Comparison of ENCODE assay signal across 1 cellular context in the genomic region with DNA sequence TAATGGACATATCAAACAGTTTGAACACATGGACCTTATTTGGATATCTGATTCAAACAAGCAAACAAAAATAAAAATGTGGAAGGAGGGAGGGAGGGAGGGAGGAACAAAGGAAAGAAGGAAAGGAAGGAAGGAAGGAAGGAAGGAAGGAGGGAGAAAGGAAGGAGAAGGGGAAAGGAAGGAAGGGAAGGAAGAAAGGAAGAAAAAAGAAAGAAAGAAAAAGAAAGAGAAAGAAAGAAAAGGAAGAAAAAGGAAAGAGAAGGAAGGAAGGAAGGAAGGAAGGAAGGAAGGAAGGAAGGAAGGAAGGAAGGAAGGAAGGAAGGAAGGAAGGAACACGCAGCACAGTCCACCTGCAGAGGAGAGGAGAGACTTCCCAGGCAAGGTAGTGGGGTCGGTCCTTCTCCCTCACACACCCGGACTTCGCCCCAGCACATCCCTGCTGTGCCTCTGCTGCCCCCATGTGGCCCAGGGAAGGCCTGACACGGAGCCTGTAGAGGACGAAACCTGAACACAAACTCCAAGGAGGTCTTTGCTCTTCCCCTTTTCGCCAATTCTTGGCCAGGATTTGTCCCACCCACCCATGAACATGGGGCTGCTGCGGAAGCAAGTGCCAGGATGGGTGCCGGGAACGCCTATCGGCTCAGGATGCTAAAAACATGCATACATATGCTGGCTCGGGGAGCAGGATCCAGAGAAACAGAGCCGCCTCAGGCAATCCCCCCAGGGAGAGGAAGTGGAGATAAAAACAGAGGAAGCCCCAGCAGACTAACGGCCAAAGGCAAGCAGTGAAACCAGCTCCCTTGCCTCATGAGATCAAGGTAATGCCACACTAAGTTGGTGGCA.
A peak's percentile ranks its signal among the peaks of the same experiment; 100 is the strongest.
TF ChIP-seq lines count a peak whose summit lies in the region.

No MANE protein-coding gene starts in this region.

TF ChIP-seq in GM12878, 131 proteins besides CTCF, POLR2A, EP300 and RAD21 (continued from another document and continues in another):
- TF ChIP-seq, protein P1, sequence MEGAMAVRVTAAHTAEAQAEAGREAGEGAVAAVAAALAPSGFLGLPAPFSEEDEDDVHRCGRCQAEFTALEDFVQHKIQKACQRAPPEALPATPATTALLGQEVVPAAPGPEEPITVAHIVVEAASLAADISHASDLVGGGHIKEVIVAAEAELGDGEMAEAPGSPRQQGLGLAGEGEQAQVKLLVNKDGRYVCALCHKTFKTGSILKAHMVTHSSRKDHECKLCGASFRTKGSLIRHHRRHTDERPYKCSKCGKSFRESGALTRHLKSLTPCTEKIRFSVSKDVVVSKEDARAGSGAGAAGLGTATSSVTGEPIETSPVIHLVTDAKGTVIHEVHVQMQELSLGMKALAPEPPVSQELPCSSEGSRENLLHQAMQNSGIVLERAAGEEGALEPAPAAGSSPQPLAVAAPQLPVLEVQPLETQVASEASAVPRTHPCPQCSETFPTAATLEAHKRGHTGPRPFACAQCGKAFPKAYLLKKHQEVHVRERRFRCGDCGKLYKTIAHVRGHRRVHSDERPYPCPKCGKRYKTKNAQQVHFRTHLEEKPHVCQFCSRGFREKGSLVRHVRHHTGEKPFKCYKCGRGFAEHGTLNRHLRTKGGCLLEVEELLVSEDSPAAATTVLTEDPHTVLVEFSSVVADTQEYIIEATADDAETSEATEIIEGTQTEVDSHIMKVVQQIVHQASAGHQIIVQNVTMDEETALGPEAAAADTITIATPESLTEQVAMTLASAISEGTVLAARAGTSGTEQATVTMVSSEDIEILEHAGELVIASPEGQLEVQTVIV (IDR thresholded peaks at IDR 0.05; ENCODE audit: borderline replicate concordance, partially characterized antibody): no peak
- TF ChIP-seq, protein P2, sequence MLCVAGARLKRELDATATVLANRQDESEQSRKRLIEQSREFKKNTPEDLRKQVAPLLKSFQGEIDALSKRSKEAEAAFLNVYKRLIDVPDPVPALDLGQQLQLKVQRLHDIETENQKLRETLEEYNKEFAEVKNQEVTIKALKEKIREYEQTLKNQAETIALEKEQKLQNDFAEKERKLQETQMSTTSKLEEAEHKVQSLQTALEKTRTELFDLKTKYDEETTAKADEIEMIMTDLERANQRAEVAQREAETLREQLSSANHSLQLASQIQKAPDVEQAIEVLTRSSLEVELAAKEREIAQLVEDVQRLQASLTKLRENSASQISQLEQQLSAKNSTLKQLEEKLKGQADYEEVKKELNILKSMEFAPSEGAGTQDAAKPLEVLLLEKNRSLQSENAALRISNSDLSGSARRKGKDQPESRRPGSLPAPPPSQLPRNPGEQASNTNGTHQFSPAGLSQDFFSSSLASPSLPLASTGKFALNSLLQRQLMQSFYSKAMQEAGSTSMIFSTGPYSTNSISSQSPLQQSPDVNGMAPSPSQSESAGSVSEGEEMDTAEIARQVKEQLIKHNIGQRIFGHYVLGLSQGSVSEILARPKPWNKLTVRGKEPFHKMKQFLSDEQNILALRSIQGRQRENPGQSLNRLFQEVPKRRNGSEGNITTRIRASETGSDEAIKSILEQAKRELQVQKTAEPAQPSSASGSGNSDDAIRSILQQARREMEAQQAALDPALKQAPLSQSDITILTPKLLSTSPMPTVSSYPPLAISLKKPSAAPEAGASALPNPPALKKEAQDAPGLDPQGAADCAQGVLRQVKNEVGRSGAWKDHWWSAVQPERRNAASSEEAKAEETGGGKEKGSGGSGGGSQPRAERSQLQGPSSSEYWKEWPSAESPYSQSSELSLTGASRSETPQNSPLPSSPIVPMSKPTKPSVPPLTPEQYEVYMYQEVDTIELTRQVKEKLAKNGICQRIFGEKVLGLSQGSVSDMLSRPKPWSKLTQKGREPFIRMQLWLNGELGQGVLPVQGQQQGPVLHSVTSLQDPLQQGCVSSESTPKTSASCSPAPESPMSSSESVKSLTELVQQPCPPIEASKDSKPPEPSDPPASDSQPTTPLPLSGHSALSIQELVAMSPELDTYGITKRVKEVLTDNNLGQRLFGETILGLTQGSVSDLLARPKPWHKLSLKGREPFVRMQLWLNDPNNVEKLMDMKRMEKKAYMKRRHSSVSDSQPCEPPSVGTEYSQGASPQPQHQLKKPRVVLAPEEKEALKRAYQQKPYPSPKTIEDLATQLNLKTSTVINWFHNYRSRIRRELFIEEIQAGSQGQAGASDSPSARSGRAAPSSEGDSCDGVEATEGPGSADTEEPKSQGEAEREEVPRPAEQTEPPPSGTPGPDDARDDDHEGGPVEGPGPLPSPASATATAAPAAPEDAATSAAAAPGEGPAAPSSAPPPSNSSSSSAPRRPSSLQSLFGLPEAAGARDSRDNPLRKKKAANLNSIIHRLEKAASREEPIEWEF (IDR thresholded peaks at IDR 0.05; ENCODE audit: insufficient replicate concordance, low read depth, low read length): no peak
- no peak for TF ChIP-seq SUPT20H (IDR thresholded peaks at IDR 0.05; ENCODE audit: borderline replicate concordance, control insufficient read depth, low read depth, low read length)
- TF ChIP-seq, protein P3, sequence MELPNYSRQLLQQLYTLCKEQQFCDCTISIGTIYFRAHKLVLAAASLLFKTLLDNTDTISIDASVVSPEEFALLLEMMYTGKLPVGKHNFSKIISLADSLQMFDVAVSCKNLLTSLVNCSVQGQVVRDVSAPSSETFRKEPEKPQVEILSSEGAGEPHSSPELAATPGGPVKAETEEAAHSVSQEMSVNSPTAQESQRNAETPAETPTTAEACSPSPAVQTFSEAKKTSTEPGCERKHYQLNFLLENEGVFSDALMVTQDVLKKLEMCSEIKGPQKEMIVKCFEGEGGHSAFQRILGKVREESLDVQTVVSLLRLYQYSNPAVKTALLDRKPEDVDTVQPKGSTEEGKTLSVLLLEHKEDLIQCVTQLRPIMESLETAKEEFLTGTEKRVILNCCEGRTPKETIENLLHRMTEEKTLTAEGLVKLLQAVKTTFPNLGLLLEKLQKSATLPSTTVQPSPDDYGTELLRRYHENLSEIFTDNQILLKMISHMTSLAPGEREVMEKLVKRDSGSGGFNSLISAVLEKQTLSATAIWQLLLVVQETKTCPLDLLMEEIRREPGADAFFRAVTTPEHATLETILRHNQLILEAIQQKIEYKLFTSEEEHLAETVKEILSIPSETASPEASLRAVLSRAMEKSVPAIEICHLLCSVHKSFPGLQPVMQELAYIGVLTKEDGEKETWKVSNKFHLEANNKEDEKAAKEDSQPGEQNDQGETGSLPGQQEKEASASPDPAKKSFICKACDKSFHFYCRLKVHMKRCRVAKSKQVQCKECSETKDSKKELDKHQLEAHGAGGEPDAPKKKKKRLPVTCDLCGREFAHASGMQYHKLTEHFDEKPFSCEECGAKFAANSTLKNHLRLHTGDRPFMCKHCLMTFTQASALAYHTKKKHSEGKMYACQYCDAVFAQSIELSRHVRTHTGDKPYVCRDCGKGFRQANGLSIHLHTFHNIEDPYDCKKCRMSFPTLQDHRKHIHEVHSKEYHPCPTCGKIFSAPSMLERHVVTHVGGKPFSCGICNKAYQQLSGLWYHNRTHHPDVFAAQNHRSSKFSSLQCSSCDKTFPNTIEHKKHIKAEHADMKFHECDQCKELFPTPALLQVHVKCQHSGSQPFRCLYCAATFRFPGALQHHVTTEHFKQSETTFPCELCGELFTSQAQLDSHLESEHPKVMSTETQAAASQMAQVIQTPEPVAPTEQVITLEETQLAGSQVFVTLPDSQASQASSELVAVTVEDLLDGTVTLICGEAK (IDR thresholded peaks at IDR 0.05; ENCODE audit: borderline replicate concordance): no peak
- peak; percentile 71 for TF ChIP-seq RELA (IDR thresholded peaks at IDR 0.05; ENCODE audit: borderline replicate concordance, partially characterized antibody)
- no peak for TF ChIP-seq MXI1 (IDR thresholded peaks at IDR 0.05; ENCODE audit: low read depth, low read length)
- TF ChIP-seq, protein P4, sequence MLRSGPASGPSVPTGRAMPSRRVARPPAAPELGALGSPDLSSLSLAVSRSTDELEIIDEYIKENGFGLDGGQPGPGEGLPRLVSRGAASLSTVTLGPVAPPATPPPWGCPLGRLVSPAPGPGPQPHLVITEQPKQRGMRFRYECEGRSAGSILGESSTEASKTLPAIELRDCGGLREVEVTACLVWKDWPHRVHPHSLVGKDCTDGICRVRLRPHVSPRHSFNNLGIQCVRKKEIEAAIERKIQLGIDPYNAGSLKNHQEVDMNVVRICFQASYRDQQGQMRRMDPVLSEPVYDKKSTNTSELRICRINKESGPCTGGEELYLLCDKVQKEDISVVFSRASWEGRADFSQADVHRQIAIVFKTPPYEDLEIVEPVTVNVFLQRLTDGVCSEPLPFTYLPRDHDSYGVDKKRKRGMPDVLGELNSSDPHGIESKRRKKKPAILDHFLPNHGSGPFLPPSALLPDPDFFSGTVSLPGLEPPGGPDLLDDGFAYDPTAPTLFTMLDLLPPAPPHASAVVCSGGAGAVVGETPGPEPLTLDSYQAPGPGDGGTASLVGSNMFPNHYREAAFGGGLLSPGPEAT (IDR thresholded peaks at IDR 0.05; ENCODE audit: low read depth): no peak
- no peak for TF ChIP-seq STAT3 (IDR thresholded peaks at IDR 0.05; ENCODE audit: low read depth, low read length)
- no peak for TF ChIP-seq SIX5 (IDR thresholded peaks at IDR 0.05; ENCODE audit: low read depth, low read length, severe bottlenecking)
- no peak for TF ChIP-seq JUND (IDR thresholded peaks at IDR 0.05; ENCODE audit: low read depth, low read length)
- TF ChIP-seq NBN (IDR thresholded peaks at IDR 0.05): peak; percentile 74
- no peak for TF ChIP-seq TCF12 (IDR thresholded peaks at IDR 0.05; ENCODE audit: low read depth, low read length)
- TF ChIP-seq CBX5 (IDR thresholded peaks at IDR 0.05; ENCODE audit: low read depth): no peak
- TF ChIP-seq NFIC (IDR thresholded peaks at IDR 0.05; ENCODE audit: low read depth, low read length): no peak
- TF ChIP-seq BCL11A (IDR thresholded peaks at IDR 0.05; ENCODE audit: low read depth, low read length): no peak
- TF ChIP-seq, protein P5, sequence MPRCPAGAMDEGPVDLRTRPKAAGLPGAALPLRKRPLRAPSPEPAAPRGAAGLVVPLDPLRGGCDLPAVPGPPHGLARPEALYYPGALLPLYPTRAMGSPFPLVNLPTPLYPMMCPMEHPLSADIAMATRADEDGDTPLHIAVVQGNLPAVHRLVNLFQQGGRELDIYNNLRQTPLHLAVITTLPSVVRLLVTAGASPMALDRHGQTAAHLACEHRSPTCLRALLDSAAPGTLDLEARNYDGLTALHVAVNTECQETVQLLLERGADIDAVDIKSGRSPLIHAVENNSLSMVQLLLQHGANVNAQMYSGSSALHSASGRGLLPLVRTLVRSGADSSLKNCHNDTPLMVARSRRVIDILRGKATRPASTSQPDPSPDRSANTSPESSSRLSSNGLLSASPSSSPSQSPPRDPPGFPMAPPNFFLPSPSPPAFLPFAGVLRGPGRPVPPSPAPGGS (IDR thresholded peaks at IDR 0.05; ENCODE audit: borderline replicate concordance, insufficient read depth, low read depth, low read length, poor library complexity, severe bottlenecking): no peak
- TF ChIP-seq, protein P6, sequence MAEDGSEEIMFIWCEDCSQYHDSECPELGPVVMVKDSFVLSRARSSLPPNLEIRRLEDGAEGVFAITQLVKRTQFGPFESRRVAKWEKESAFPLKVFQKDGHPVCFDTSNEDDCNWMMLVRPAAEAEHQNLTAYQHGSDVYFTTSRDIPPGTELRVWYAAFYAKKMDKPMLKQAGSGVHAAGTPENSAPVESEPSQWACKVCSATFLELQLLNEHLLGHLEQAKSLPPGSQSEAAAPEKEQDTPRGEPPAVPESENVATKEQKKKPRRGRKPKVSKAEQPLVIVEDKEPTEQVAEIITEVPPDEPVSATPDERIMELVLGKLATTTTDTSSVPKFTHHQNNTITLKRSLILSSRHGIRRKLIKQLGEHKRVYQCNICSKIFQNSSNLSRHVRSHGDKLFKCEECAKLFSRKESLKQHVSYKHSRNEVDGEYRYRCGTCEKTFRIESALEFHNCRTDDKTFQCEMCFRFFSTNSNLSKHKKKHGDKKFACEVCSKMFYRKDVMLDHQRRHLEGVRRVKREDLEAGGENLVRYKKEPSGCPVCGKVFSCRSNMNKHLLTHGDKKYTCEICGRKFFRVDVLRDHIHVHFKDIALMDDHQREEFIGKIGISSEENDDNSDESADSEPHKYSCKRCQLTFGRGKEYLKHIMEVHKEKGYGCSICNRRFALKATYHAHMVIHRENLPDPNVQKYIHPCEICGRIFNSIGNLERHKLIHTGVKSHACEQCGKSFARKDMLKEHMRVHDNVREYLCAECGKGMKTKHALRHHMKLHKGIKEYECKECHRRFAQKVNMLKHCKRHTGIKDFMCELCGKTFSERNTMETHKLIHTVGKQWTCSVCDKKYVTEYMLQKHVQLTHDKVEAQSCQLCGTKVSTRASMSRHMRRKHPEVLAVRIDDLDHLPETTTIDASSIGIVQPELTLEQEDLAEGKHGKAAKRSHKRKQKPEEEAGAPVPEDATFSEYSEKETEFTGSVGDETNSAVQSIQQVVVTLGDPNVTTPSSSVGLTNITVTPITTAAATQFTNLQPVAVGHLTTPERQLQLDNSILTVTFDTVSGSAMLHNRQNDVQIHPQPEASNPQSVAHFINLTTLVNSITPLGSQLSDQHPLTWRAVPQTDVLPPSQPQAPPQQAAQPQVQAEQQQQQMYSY (CRISPR knock-in tag; IDR thresholded peaks at IDR 0.05): no peak
- TF ChIP-seq, protein P7, sequence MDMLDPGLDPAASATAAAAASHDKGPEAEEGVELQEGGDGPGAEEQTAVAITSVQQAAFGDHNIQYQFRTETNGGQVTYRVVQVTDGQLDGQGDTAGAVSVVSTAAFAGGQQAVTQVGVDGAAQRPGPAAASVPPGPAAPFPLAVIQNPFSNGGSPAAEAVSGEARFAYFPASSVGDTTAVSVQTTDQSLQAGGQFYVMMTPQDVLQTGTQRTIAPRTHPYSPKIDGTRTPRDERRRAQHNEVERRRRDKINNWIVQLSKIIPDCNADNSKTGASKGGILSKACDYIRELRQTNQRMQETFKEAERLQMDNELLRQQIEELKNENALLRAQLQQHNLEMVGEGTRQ (IDR thresholded peaks at IDR 0.05; ENCODE audit: borderline replicate concordance, low read depth, low read length): no peak
- peak in 1 of 2 experiments; percentile 51; a peak in 1 of 3 replicates for TF ChIP-seq EGR1 (IDR thresholded peaks at IDR 0.05; ENCODE audit: borderline replicate concordance in 1 of 2, low read depth in 2 of 2, low read length in 2 of 2)
- no peak for TF ChIP-seq EZH2 (IDR thresholded peaks at IDR 0.05; ENCODE audit: borderline replicate concordance, control insufficient read depth, low read depth, low read length)
- TF ChIP-seq HDAC6 (IDR thresholded peaks at IDR 0.05; ENCODE audit: unreplicated experiment): no peak
- TF ChIP-seq TCF7 (IDR thresholded peaks at IDR 0.05; ENCODE audit: borderline replicate concordance): no peak
- TF ChIP-seq, protein P8, sequence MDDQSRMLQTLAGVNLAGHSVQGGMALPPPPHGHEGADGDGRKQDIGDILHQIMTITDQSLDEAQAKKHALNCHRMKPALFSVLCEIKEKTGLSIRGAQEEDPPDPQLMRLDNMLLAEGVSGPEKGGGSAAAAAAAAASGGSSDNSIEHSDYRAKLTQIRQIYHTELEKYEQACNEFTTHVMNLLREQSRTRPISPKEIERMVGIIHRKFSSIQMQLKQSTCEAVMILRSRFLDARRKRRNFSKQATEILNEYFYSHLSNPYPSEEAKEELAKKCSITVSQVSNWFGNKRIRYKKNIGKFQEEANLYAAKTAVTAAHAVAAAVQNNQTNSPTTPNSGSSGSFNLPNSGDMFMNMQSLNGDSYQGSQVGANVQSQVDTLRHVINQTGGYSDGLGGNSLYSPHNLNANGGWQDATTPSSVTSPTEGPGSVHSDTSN (IDR thresholded peaks at IDR 0.05; ENCODE audit: insufficient replicate concordance, low read depth, low read length): no peak
- 0 out of 2 replicates have a peak, but pooled peaks have one; percentile 70 for TF ChIP-seq STAT1 (conservative IDR thresholded peaks at IDR 0.05)
- TF ChIP-seq ZNF384 (IDR thresholded peaks at IDR 0.05; ENCODE audit: borderline replicate concordance, low read depth, low read length): no peak
- peak; percentile 76 for TF ChIP-seq YY1 (IDR thresholded peaks at IDR 0.05; ENCODE audit: low read depth, low read length)
- no peak for TF ChIP-seq POLR2AphosphoS5 (IDR thresholded peaks at IDR 0.05; ENCODE audit: low read length)
